ENCODE assay signal across 11 cellular contexts in genomic region chr11:93733474-93733873, GRCh38. TPM values are rescaled to one million over a fixed set of nuclear protein-coding genes. Genes with fewer than 3 reads are reported as not detected.
DNase-seq lines count a peak whose midpoint lies in the region; ATAC-seq and TF ChIP-seq lines count a peak whose summit lies in the region.
"Had no signal": no experiment of that assay in that cellular context is flagged by ENCODE, and none has a peak within 500 bp of the region (broad histone marks: within the 10 kb centered on the region; RNA-seq: fewer than 3 reads in every experiment).

No MANE protein-coding gene starts in this region.

- intact Hi-C loops in natural killer cell (cut with micrococcal nuclease) (no loop called here), Panc1 (cut with micrococcal nuclease; ENCODE audit: unreplicated experiment) (no loop called here), Right ventricle myocardium superior (cut with DNase I) (loop anchor here (10.0 kb wide), 1 partner anchor 49 kb away; no protein-coding TSS in a partner anchor)

- H3K9ac ChIP-seq in smooth muscle cell (ENCODE audit: low read depth), result no peak overlapping the region

- no peak for DNase-seq in natural killer cell treated with Interleukin-12 subunit alpha and Interleukin-12 subunit beta and Interleukin-15 and Interleukin-18, amount 100 ng/mL, for 72 hours (ENCODE audit: low spot score)
- DNase-seq in natural killer cell, result no peak
- DNase-seq in Panc1 (ENCODE audit: low read depth, low spot score), result no peak
- DNase-seq in chondrocyte (ENCODE audit: low spot score), result no peak
- no peak for DNase-seq in smooth muscle cell (lab: John Stamatoyannopoulos, UW; ENCODE audit: unreplicated experiment)
- DNase-seq in T-helper 1 cell, result no peak
- DNase-seq in DMS153 treated with DMSO at 0.1 percent for 48 hours (lab: John Stamatoyannopoulos, UW; ENCODE audit: unreplicated experiment), result no peak
- DNase-seq in Right ventricle myocardium superior, result no peak
- DNase-seq: activated CD8-positive, alpha-beta memory T cell treated with anti-CD3 and anti-CD28 coated beads for 24 hours; amygdala; foreskin melanocyte had no signal

- H3K27ac Mint-ChIP-seq in natural killer cell treated with Interleukin-12 subunit alpha and Interleukin-12 subunit beta and Interleukin-15 and Interleukin-18, amount 100 ng/mL, for 72 hours, result peak overlapping the region in 1 of 2 donors; percentile 30
- no peak overlapping the region for H3K27ac Mint-ChIP-seq in natural killer cell
- peak overlapping the region; percentile 57 for H3K27ac Mint-ChIP-seq in chondrocyte (ENCODE audit: unreplicated experiment)

- H4K20me1 ChIP-seq in smooth muscle cell (ENCODE audit: low read depth), result peaks cover 99% of the 10 kb centered on the region

- H3K36me3 ChIP-seq in Panc1 (ENCODE audit: control insufficient read depth, insufficient read depth, low read length) (peaks cover 92% of the 10 kb centered on the region), smooth muscle cell (ENCODE audit: low read depth) (peaks cover 54% of the 10 kb centered on the region)

- no peaks in the 10 kb centered on the region for H3K27me3 ChIP-seq in Panc1 (ENCODE audit: control insufficient read depth, insufficient read depth, low read length)
- no peaks in the 10 kb centered on the region for H3K27me3 ChIP-seq in smooth muscle cell (ENCODE audit: low read depth)

- in situ Hi-C loops in Panc1 (cut with HindIII; ENCODE audit: low pct_unique_long_range_greater_than_20kb, low sequenced_read_pairs), result no loop called here

- POLR2A ChIA-PET in Panc1 (lab: Charles Lee), result no interaction called here

- peaks cover 39% of the 10 kb centered on the region for H3K79me2 ChIP-seq in smooth muscle cell (ENCODE audit: low read depth)

- H3K4me2 ChIP-seq in smooth muscle cell, result no peak overlapping the region

- no TSS peak for BruUV-seq in Panc1 (replicated peaks; lab: Mats Ljungman, UMichigan)

- no peak for TF ChIP-seq CTCF in natural killer cell (IDR thresholded peaks at IDR 0.05)
- TF ChIP-seq CTCF in Panc1 (IDR thresholded peaks at IDR 0.05), result no peak
- TF ChIP-seq CTCF in chondrocyte (IDR thresholded peaks at IDR 0.05), result no peak
- TF ChIP-seq CTCF in smooth muscle cell (IDR thresholded peaks at IDR 0.05; ENCODE audit: borderline replicate concordance, insufficient read depth, poor library complexity, severe bottlenecking), result no peak

- no peak for ATAC-seq in natural killer cell treated with Interleukin-12 subunit alpha and Interleukin-12 subunit beta and Interleukin-15 and Interleukin-18, amount 100 ng/mL, for 72 hours
- no peak for ATAC-seq in natural killer cell
- no peak for ATAC-seq in Panc1
- ATAC-seq in Right ventricle myocardium superior (ENCODE audit: poor library complexity), result no peak

- H3K9me3 ChIP-seq in Panc1 (ENCODE audit: control insufficient read depth, insufficient read depth, low read depth, low read length) (no peaks in the 10 kb centered on the region), smooth muscle cell (replicated peaks; ENCODE audit: low read depth) (no peaks in the 10 kb centered on the region)

- WGBS in smooth muscle cell (ENCODE audit: low lambda C conversion rate), result 47% methylated on average over 6 of the region's 6 CpGs

- H3K4me3 Mint-ChIP-seq in natural killer cell treated with Interleukin-12 subunit alpha and Interleukin-12 subunit beta and Interleukin-15 and Interleukin-18, amount 100 ng/mL, for 72 hours, result peak overlapping the region; percentile 10
- H3K4me3 Mint-ChIP-seq in natural killer cell (no peak overlapping the region), chondrocyte (ENCODE audit: unreplicated experiment) (no peak overlapping the region)

- H2AFZ ChIP-seq in smooth muscle cell (ENCODE audit: low read depth), result no peak overlapping the region

- no peak overlapping the region for H3K4me3 ChIP-seq in Panc1 (ENCODE audit: low read depth in 2 of 2, low read length in 2 of 2)
- H3K4me3 ChIP-seq in smooth muscle cell, result no peak overlapping the region

- H3K27ac ChIP-seq in Panc1 (ENCODE audit: low read length) (peak overlapping the region; percentile 81), smooth muscle cell (ENCODE audit: low read depth) (peak overlapping the region; percentile 43)

- H3K4me1 Mint-ChIP-seq in natural killer cell treated with Interleukin-12 subunit alpha and Interleukin-12 subunit beta and Interleukin-15 and Interleukin-18, amount 100 ng/mL, for 72 hours (ENCODE audit: low read depth in 2 of 2), result peaks cover 23 to 52% of the 10 kb centered on the region in 2 donors
- H3K4me1 Mint-ChIP-seq in natural killer cell, result peaks cover 26 to 39% of the 10 kb centered on the region in 2 donors
- peaks cover 51% of the 10 kb centered on the region for H3K4me1 Mint-ChIP-seq in chondrocyte (ENCODE audit: low read depth)

- peaks cover 80% of the 10 kb centered on the region for H3F3A ChIP-seq in smooth muscle cell (ENCODE audit: low read depth)

- H3K36me3 Mint-ChIP-seq in natural killer cell treated with Interleukin-12 subunit alpha and Interleukin-12 subunit beta and Interleukin-15 and Interleukin-18, amount 100 ng/mL, for 72 hours, result peaks cover 49% of the 10 kb centered on the region
- peaks cover 28% of the 10 kb centered on the region for H3K36me3 Mint-ChIP-seq in natural killer cell
- peaks cover 66% of the 10 kb centered on the region for H3K36me3 Mint-ChIP-seq in chondrocyte (ENCODE audit: low read depth)

- H3K4me1 ChIP-seq in Panc1 (ENCODE audit: control insufficient read depth, insufficient read depth, low read length) (peaks cover 63% of the 10 kb centered on the region), smooth muscle cell (ENCODE audit: low read depth) (peaks cover 31% of the 10 kb centered on the region)

- H3K9me3 Mint-ChIP-seq in natural killer cell treated with Interleukin-12 subunit alpha and Interleukin-12 subunit beta and Interleukin-15 and Interleukin-18, amount 100 ng/mL, for 72 hours, result no peaks in the 10 kb centered on the region
- H3K9me3 Mint-ChIP-seq in natural killer cell (no peaks in the 10 kb centered on the region), chondrocyte (ENCODE audit: low read depth) (no peaks in the 10 kb centered on the region)

- CTCF ChIA-PET in Panc1 (lab: Charles Lee), result no interaction called here

- no peaks in the 10 kb centered on the region for H3K27me3 Mint-ChIP-seq in natural killer cell treated with Interleukin-12 subunit alpha and Interleukin-12 subunit beta and Interleukin-15 and Interleukin-18, amount 100 ng/mL, for 72 hours
- no peaks in the 10 kb centered on the region for H3K27me3 Mint-ChIP-seq in natural killer cell (ENCODE audit: low read depth in 2 of 2)
- no peaks in the 10 kb centered on the region for H3K27me3 Mint-ChIP-seq in chondrocyte (ENCODE audit: low read depth)

RNA-seq across cellular contexts. Expression of gene TAF1D, which starts 7.8 kb away (rescaled TPM):
- total RNA-seq in natural killer cell treated with Interleukin-12 subunit alpha and Interleukin-12 subunit beta and Interleukin-15 and Interleukin-18, amount 100 ng/mL, for 72 hours, result 100 to 1,000 TPM; 146 to 329 TPM
- total RNA-seq in natural killer cell (100 to 1,000 TPM in 2 of 3 donors, 10 to 100 TPM in 1; 76.3 to 110 (median 109) TPM), Panc1 (2021; ENCODE audit: unreplicated experiment) (165 TPM), chondrocyte (83.8 to 85.7 TPM (median 84.5 TPM) in 3 replicates), smooth muscle cell (216 and 232 TPM in 2 replicates), Right ventricle myocardium superior (28.2 TPM)
- 79.9 TPM for polyA plus RNA-seq in Panc1 (2012; ENCODE audit: insufficient read length)
- 36.9 and 57.6 TPM in 2 replicates for polyA plus RNA-seq in smooth muscle cell

RNA-seq across cellular contexts. Expression of gene C11orf54, which starts 8.0 kb away (rescaled TPM):
- 10 to 100 TPM; 19.6 to 25.5 TPM for total RNA-seq in natural killer cell treated with Interleukin-12 subunit alpha and Interleukin-12 subunit beta and Interleukin-15 and Interleukin-18, amount 100 ng/mL, for 72 hours
- total RNA-seq in natural killer cell (10 to 100 TPM; 15.5 to 25.0 (median 22.7) TPM), Panc1 (2021; ENCODE audit: unreplicated experiment) (31.0 TPM), chondrocyte (11.6 to 20.5 TPM (median 13.3 TPM) in 3 replicates), smooth muscle cell (12.3 and 13.4 TPM in 2 replicates), Right ventricle myocardium superior (30.2 TPM)
- polyA plus RNA-seq in Panc1 (2012; ENCODE audit: insufficient read length), result 16.5 TPM
- 6.3 and 8.5 TPM in 2 replicates for polyA plus RNA-seq in smooth muscle cell

RNA-seq across cellular contexts. Expression of gene MED17, which starts 50.6 kb away (rescaled TPM):
- 10 to 100 TPM; 47.7 to 60.6 TPM for total RNA-seq in natural killer cell treated with Interleukin-12 subunit alpha and Interleukin-12 subunit beta and Interleukin-15 and Interleukin-18, amount 100 ng/mL, for 72 hours
- total RNA-seq in natural killer cell, result 10 to 100 TPM; 48.8 to 71.5 (median 66.4) TPM
- 52.4 TPM for total RNA-seq in Panc1 (2021; ENCODE audit: unreplicated experiment)
- 53.1 TPM for polyA plus RNA-seq in Panc1 (2012; ENCODE audit: insufficient read length)
- total RNA-seq in chondrocyte, result 23.2 to 28.1 TPM (median 27.7 TPM) in 3 replicates
- total RNA-seq in smooth muscle cell, result 30.6 and 38.3 TPM in 2 replicates
- 20.2 and 24.9 TPM in 2 replicates for polyA plus RNA-seq in smooth muscle cell
- total RNA-seq in Right ventricle myocardium superior, result 15.3 TPM
